ENCODE assay signal across 26 cellular contexts in the genomic region with DNA sequence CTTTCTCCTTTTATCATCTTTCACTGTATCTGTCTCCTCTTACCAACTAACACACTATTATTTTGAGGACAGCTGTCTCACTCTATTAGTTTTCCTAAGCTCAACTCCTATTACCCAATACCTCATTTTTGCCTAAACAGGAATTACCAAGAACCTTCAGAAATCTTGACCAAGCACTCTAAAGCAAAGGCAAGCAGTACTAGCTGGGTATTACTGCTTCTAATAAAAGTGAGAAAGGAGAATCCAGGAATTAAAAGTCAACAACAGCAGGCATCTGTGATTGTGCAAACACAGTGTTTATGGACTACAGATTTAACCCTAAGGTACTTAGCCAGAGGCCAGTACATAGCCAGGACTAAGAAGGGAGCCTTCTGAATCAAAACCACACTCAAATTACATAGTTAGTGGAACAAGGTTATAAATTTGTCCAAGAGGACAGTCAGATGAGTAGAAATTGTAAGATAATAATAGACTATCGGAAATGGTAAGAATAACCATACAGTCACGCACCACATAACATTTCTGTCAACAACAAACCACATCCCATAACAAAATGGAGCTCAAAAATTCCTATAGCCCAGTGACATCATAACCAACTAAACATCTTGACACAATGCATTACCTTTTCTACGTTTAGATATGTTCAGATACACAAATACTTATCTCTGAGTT. TPM values are rescaled to one million over a fixed set of nuclear protein-coding genes. Genes with fewer than 3 reads are reported as not detected.
DNase-seq lines count a peak whose midpoint lies in the region; ATAC-seq, FAIRE-seq and TF ChIP-seq lines count a peak whose summit lies in the region.
"Had no signal": no experiment of that assay in that cellular context is flagged by ENCODE, and none has a peak within 500 bp of the region (broad histone marks: within the 10 kb centered on the region; RNA-seq: fewer than 3 reads in every experiment).

No MANE protein-coding gene starts in this region.

- peaks cover 2% of the 10 kb centered on the region for H3K36me3 Mint-ChIP-seq in T-helper 1 cell treated with Interleukin-12 subunit alpha and Interleukin-12 subunit beta and Interleukin-4 antibody, amounts not matched to agents 30 μg/mL and 1 μg/mL, for 36 hours (ENCODE audit: low read depth)

- H3K9ac ChIP-seq in GM12878 (ENCODE audit: control insufficient read depth, insufficient read depth, low read length): no peak overlapping the region

- TF ChIP-seq CTCF in GM12878 (IDR thresholded peaks at IDR 0.05 in 2 of 3, conservative IDR thresholded peaks at IDR 0.05 in 1 of 3; ENCODE audit: control insufficient read depth in 2 of 3, extremely low read depth in 1 of 3, insufficient read depth in 1 of 3, low read depth in 3 of 3, low read length in 3 of 3): no peak

- intact Hi-C loops in GM12878 (cut with micrococcal nuclease; ENCODE audit: unreplicated experiment): no loop called here
- intact Hi-C loops in left colon (cut with DNase I, micrococcal nuclease): no loop called here

- DNase-seq in T-helper 1 cell (no peak), GM12878 (ENCODE audit: low read depth, low spot score) (no peak), left colon (no peak), NCI-H2227 (lab: John Stamatoyannopoulos, UW; ENCODE audit: unreplicated experiment) (no peak), HAP-1 (ENCODE audit: low spot score in 2 of 2) (no peak)
- DNase-seq: activated CD4-positive, alpha-beta T cell treated with anti-CD3 and anti-CD28 coated beads for 1 hour; activated T-cell treated with anti-CD3 and anti-CD28 coated beads, Interleukin-2, amount 50 U/mL, for 72 hours; BE2C; H9; kidney glomerular epithelial cell; mammary epithelial cell; NCI-H1694 treated with DMSO at 0.1 percent for 48 hours; NCI-H774; occipital lobe; PC-9; retina; SHP77 treated with DMSO at 0.1 percent for 48 hours; stimulated activated CD4-positive, alpha-beta T cell treated with anti-CD3 and anti-CD28 coated beads, Interleukin-12 subunit alpha, Interleukin-12 subunit beta, amount 100 ng/mL, for 4 hours; stimulated activated CD4-positive, alpha-beta T cell treated with anti-CD3 and anti-CD28 coated beads, Interleukin-4, amount 100 ng/mL, for 4 hours; stimulated activated naive CD8-positive, alpha-beta T cell treated with anti-CD3 and anti-CD28 coated beads, Interleukin-15, amount 100 ng/mL, for 72 hours; transverse colon had no signal

- no TSS peak for BruUV-seq in GM12878 (replicated peaks; lab: Mats Ljungman, UMichigan)

- H4K20me1 ChIP-seq in GM12878 (ENCODE audit: control insufficient read depth, insufficient read depth): no peaks in the 10 kb centered on the region

- H3K4me3 Mint-ChIP-seq in T-helper 1 cell treated with Interleukin-12 subunit alpha and Interleukin-12 subunit beta and Interleukin-4 antibody, amounts not matched to agents 30 μg/mL and 1 μg/mL, for 36 hours: no peak overlapping the region
- H3K4me3 Mint-ChIP-seq: activated T-cell treated with anti-CD3 and anti-CD28 coated beads, Interleukin-2, amount 50 U/mL, for 72 hours; H9; stimulated activated naive CD8-positive, alpha-beta T cell treated with anti-CD3 and anti-CD28 coated beads, Interleukin-15, amount 100 ng/mL, for 72 hours had no signal

- RAD21 ChIA-PET in GM12878 (lab: Charles Lee; ENCODE audit: unreplicated experiment): interaction anchor here (0.7 to 1.4 kb wide), 4 partner anchors 10 to 50 kb away, joined by 3 to 6 read pairs (median 4); no protein-coding TSS in a partner anchor

- peak overlapping the region; percentile 49 for H3K27ac Mint-ChIP-seq in T-helper 1 cell treated with Interleukin-12 subunit alpha and Interleukin-12 subunit beta and Interleukin-4 antibody, amounts not matched to agents 30 μg/mL and 1 μg/mL, for 36 hours
- H3K27ac Mint-ChIP-seq: activated naive CD4-positive, alpha-beta T cell treated with anti-CD3 and anti-CD28 coated beads, Interleukin-2, amount 50 U/mL, for 72 hours; activated T-cell treated with anti-CD3 and anti-CD28 coated beads, Interleukin-2, amount 50 U/mL, for 72 hours; stimulated activated naive CD8-positive, alpha-beta T cell treated with anti-CD3 and anti-CD28 coated beads, Interleukin-15, amount 100 ng/mL, for 72 hours had no signal

- SMC1A ChIA-PET in GM12878 (lab: Charles Lee; ENCODE audit: uncharacterized antibody, unreplicated experiment): interaction anchor here (1.0 to 5.9 kb wide), 7 partner anchors 8 to 44 kb away, joined by 3 to 43 read pairs (median 7); no protein-coding TSS in a partner anchor

- 0 out of 4 replicates have a peak, but pooled peaks cover 0 to 5% of the 10 kb centered on the region in 2 experiments for H3K36me3 ChIP-seq in GM12878 (ENCODE audit: control insufficient read depth in 2 of 2, insufficient read depth in 2 of 2, low read length in 1 of 2)
- H3K36me3 ChIP-seq in urinary bladder (ENCODE audit: insufficient read depth): no peaks in the 10 kb centered on the region
- H3K36me3 ChIP-seq in HAP-1 (replicated peaks): no peaks in the 10 kb centered on the region
- H3K36me3 ChIP-seq: BE2C, transverse colon had no signal

- CTCF ChIA-PET in GM12878 (lab: Yijun Ruan, JAX): interaction anchor here (1.0 to 2.9 kb wide), 4 partner anchors 9 to 49 kb away, joined by 3 to 7 read pairs (median 5); no protein-coding TSS in a partner anchor

- 45% methylated on average over 3 of the region's 3 CpGs for WGBS in GM12878 (ENCODE audit: insufficient coverage, insufficient replicate concordance, low lambda C conversion rate, missing lambda C conversion rate)
- WGBS in urinary bladder: 93% methylated on average over 3 of the region's 3 CpGs

- POLR2A ChIA-PET in GM12878 (lab: Charles Lee): interaction anchor here (2.6 kb wide), 1 partner anchor 9 kb away, joined by 8 read pairs; a partner anchor contains a TSS

- TF ChIP-seq RAD21 in GM12878 (IDR thresholded peaks at IDR 0.05; ENCODE audit: insufficient read depth, low read depth, low read length): no peak

- no peaks in the 10 kb centered on the region for H3K27me3 Mint-ChIP-seq in T-helper 1 cell treated with Interleukin-12 subunit alpha and Interleukin-12 subunit beta and Interleukin-4 antibody, amounts not matched to agents 30 μg/mL and 1 μg/mL, for 36 hours (ENCODE audit: low read depth)
- H3K27me3 Mint-ChIP-seq: stimulated activated naive CD8-positive, alpha-beta T cell treated with anti-CD3 and anti-CD28 coated beads, Interleukin-15, amount 100 ng/mL, for 72 hours had no signal

- no peak overlapping the region for H3K4me2 ChIP-seq in GM12878 (ENCODE audit: control insufficient read depth, insufficient read depth)
- H3K4me2 ChIP-seq: PC-9 had no signal

- H3K27me3 ChIP-seq in GM12878 (replicated peaks in 1 of 2; ENCODE audit: control insufficient read depth in 2 of 2, insufficient read depth in 2 of 2, low read length in 1 of 2): no peaks in the 10 kb centered on the region
- no peaks in the 10 kb centered on the region for H3K27me3 ChIP-seq in HAP-1 (ENCODE audit: low read depth)
- H3K27me3 ChIP-seq: BE2C, transverse colon had no signal

- no peaks in the 10 kb centered on the region for H3K9me3 Mint-ChIP-seq in T-helper 1 cell treated with Interleukin-12 subunit alpha and Interleukin-12 subunit beta and Interleukin-4 antibody, amounts not matched to agents 30 μg/mL and 1 μg/mL, for 36 hours
- H3K9me3 Mint-ChIP-seq: activated naive CD4-positive, alpha-beta T cell treated with anti-CD3 and anti-CD28 coated beads, Interleukin-2, amount 50 U/mL, for 72 hours; activated T-cell treated with anti-CD3 and anti-CD28 coated beads, Interleukin-2, amount 50 U/mL, for 72 hours; H9; stimulated activated naive CD8-positive, alpha-beta T cell treated with anti-CD3 and anti-CD28 coated beads, Interleukin-15, amount 100 ng/mL, for 72 hours had no signal

- H3K9me3 ChIP-seq in GM12878 (replicated peaks; ENCODE audit: control insufficient read depth, insufficient read depth, low read length) (no peaks in the 10 kb centered on the region; the same call in 1 of the 3 replicates), HAP-1 (no peaks in the 10 kb centered on the region)
- H3K9me3 ChIP-seq: BE2C, transverse colon had no signal

- no peak for TF ChIP-seq EP300 in GM12878 (IDR thresholded peaks at IDR 0.05; ENCODE audit: borderline replicate concordance in 1 of 2, control insufficient read depth in 1 of 2, low read depth in 2 of 2, low read length in 2 of 2)

- in situ Hi-C loops in GM12878 (cut with MboI): no loop called here
- in situ Hi-C loops in HAP-1 (cut with MboI; ENCODE audit: low sequenced_read_pairs): no loop called here

- H3K27ac ChIP-seq in GM12878 (ENCODE audit: control insufficient read depth, insufficient read depth) (no peak overlapping the region), urinary bladder (ENCODE audit: low read depth) (peak overlapping the region; percentile 38)
- H3K27ac ChIP-seq: PC-9, transverse colon had no signal

- H3K4me1 Mint-ChIP-seq in T-helper 1 cell treated with Interleukin-12 subunit alpha and Interleukin-12 subunit beta and Interleukin-4 antibody, amounts not matched to agents 30 μg/mL and 1 μg/mL, for 36 hours (ENCODE audit: low read depth): peaks cover 8% of the 10 kb centered on the region

- FAIRE-seq in GM12878 (lab: Jason Lieb, UNC): no peak
- FAIRE-seq: TTC549 had no signal

- H3K4me3 ChIP-seq in GM12878 (no peak overlapping the region), urinary bladder (ENCODE audit: low read depth, low read length) (no peak overlapping the region), HAP-1 (no peak overlapping the region)
- H3K4me3 ChIP-seq: PC-9, transverse colon had no signal

- no peak for TF ChIP-seq POLR2A in GM12878 (IDR thresholded peaks at IDR 0.05; ENCODE audit: low read depth, low read length)

- H2AFZ ChIP-seq in GM12878 (ENCODE audit: control insufficient read depth, low read depth, low read length): no peak overlapping the region
- H2AFZ ChIP-seq: PC-9 had no signal

- ATAC-seq in GM12878: peak; percentile 4; the same call in 1 of the 3 replicates
- peak; percentile 18 for ATAC-seq in left colon
- no peak for ATAC-seq in GM21515 (IDR thresholded peaks at IDR 0.05; ENCODE audit: unreplicated experiment)
- ATAC-seq: activated T-cell treated with anti-CD3 and anti-CD28 coated beads, Interleukin-2, amount 50 U/mL, for 72 hours; stimulated activated naive CD8-positive, alpha-beta T cell treated with anti-CD3 and anti-CD28 coated beads, Interleukin-15, amount 100 ng/mL, for 72 hours had no signal

- peaks cover 65% of the 10 kb centered on the region for H3K79me2 ChIP-seq in GM12878 (ENCODE audit: control insufficient read depth, insufficient read depth, low read length)

- no peaks in the 10 kb centered on the region for H3K4me1 ChIP-seq in GM12878 (ENCODE audit: control insufficient read depth, insufficient read depth, low read length)
- H3K4me1 ChIP-seq in urinary bladder (ENCODE audit: insufficient read depth): peaks cover 2% of the 10 kb centered on the region
- peaks cover 31% of the 10 kb centered on the region for H3K4me1 ChIP-seq in HAP-1

RNA-seq across cellular contexts. Expression of a gene that starts 8.3 kb away (rescaled TPM):
- total RNA-seq in GM12878 (2013; cell fraction: nucleolus; rRNA removed): 84.6 and 85.6 TPM in 2 replicates
- total RNA-seq in GM12878 (2014; rRNA removed): 3.6 and 4.7 TPM in 2 replicates
- 6.3 and 6.6 TPM in 2 replicates for total RNA-seq in GM12878 (2014; rRNA removed; fragmentation: Illumina TruSeq; extraction: Trizol)
- 11.9 and 14.8 TPM in 2 replicates for total RNA-seq in GM12878 (2021)
- polyA plus RNA-seq in GM12878 (2011; ENCODE audit: low read depth): 3.3 TPM
- 26.4 and 26.8 TPM in 2 replicates for polyA plus RNA-seq in GM12878 (2011; rRNA removed)
- polyA plus RNA-seq in GM12878 (2011; cell fraction: cytosol; rRNA removed): 13.0 and 16.8 TPM in 2 replicates
- 40.3 and 51.1 TPM in 2 replicates for polyA plus RNA-seq in GM12878 (2011; cell fraction: nucleus; rRNA removed)
- polyA plus RNA-seq in GM12878 (2012): 4.3 and 5.8 TPM in 2 replicates
- 4.8 and 5.6 TPM in 2 replicates for polyA plus RNA-seq in GM12878 (2014; fragmentation: Illumina TruSeq; extraction: Trizol)
- polyA plus RNA-seq in GM12878 (2014; fragmentation: Nextera tagmentation; extraction: Ambion mirVana): 1 to 10 TPM; 1.2 to 1.8 TPM
- 3.2 and 8.2 TPM in 2 replicates for polyA plus RNA-seq in GM12878 (2014; rRNA removed)
- polyA plus RNA-seq in GM12878 (2016; fragmentation: Nextera tagmentation; extraction: Ambion mirVana): 1 to 10 TPM; 7.1 to 8.4 TPM
- 208 and 264 TPM in 2 replicates for polyA minus RNA-seq in GM12878 (2011; rRNA and poly(A)+ RNA removed)
- 25.1 and 33.7 TPM in 2 replicates for polyA minus RNA-seq in GM12878 (2011; cell fraction: cytosol; rRNA and poly(A)+ RNA removed)
- polyA minus RNA-seq in GM12878 (2011; cell fraction: nucleus; rRNA and poly(A)+ RNA removed): 103 and 216 TPM in 2 replicates
- 10 to 100 TPM in 1 of 2 donors, 1 to 10 TPM in 1; 8.4 to 10.6 TPM for total RNA-seq in left colon
- 24.7 TPM for total RNA-seq in urinary bladder
- 1.6 TPM for polyA plus RNA-seq in urinary bladder
